ENCODE assay signal across 8 cellular contexts in genomic region chr5:78008356-78008967, GRCh38.
DNase-seq lines count a peak whose midpoint lies in the region; ATAC-seq and TF ChIP-seq lines count a peak whose summit lies in the region.

No MANE protein-coding gene starts in this region.

- POLR2A ChIA-PET in CD8-positive, alpha-beta T cell (lab: Charles Lee): no interaction called here

- H3K36me3 Mint-ChIP-seq in CD8-positive, alpha-beta T cell: peaks cover 32% of the 10 kb centered on the region

- peaks cover 3 to 19% (median 14%) of the 10 kb centered on the region in 4 donors for H3K4me1 ChIP-seq in liver (ENCODE audit: control insufficient read depth in 4 of 4, insufficient read depth in 4 of 4, low read length in 3 of 4)
- H3K4me1 ChIP-seq in effector memory CD4-positive, alpha-beta T cell (ENCODE audit: control insufficient read depth, insufficient read depth, low read length, poor library complexity, severe bottlenecking): no peaks in the 10 kb centered on the region
- no peaks in the 10 kb centered on the region for H3K4me1 ChIP-seq in CD8-positive, alpha-beta T cell (ENCODE audit: insufficient read depth, low read length)

- intact Hi-C loops in CD8-positive, alpha-beta T cell (cut with DNase I, micrococcal nuclease): no loop called here

- no peak for ATAC-seq in CD8-positive, alpha-beta T cell

- no peak overlapping the region for H3K4me3 Mint-ChIP-seq in CD8-positive, alpha-beta T cell

- in situ Hi-C loops in GM13976 (cut with MboI; ENCODE audit: low sequenced_read_pairs, unreplicated experiment) (no loop called here), T47D (cut with HindIII; ENCODE audit: low pct_unique_long_range_greater_than_20kb, low sequenced_read_pairs) (no loop called here)

- H3K9me3 ChIP-seq in liver (ENCODE audit: control insufficient read depth in 4 of 4, low read length in 3 of 4): no peaks in the 10 kb centered on the region
- H3K9me3 ChIP-seq in effector memory CD4-positive, alpha-beta T cell (ENCODE audit: control insufficient read depth, low read length): no peaks in the 10 kb centered on the region
- no peaks in the 10 kb centered on the region for H3K9me3 ChIP-seq in CD8-positive, alpha-beta T cell (ENCODE audit: low read length)

- TF ChIP-seq CTCF in GM13976 (IDR thresholded peaks at IDR 0.05; ENCODE audit: borderline replicate concordance, control extremely low read depth, extremely low read depth, insufficient read depth, missing control alignments) (peak; percentile 64), liver (IDR thresholded peaks at IDR 0.05; ENCODE audit: low read depth, low read length, missing input control) (peak; percentile 84)
- no peak for TF ChIP-seq CTCF in CD8-positive, alpha-beta T cell (IDR thresholded peaks at IDR 0.05)

- DNase-seq in AG08395 (ENCODE audit: low spot score): peak; percentile 60
- peak; percentile 51 for DNase-seq in GM13976 (ENCODE audit: low spot score)
- peak; percentile 49 for DNase-seq in NCI-H460 (ENCODE audit: extremely low read depth, low read depth)
- DNase-seq in T47D (ENCODE audit: low read depth in 1 of 2, low spot score in 1 of 2): peak; percentile 48 to 66
- DNase-seq in effector memory CD4-positive, alpha-beta T cell: no peak
- DNase-seq in effector CD8-positive, alpha-beta T cell (lab: John Stamatoyannopoulos, UW): no peak
- no peak for DNase-seq in CD8-positive, alpha-beta T cell

- no peaks in the 10 kb centered on the region for H3K27me3 Mint-ChIP-seq in CD8-positive, alpha-beta T cell (ENCODE audit: low read depth)

- peaks cover 0 to 2% (median 0%) of the 10 kb centered on the region in 4 donors for H3K36me3 ChIP-seq in liver (ENCODE audit: control insufficient read depth in 4 of 4, insufficient read depth in 3 of 4, low read depth in 1 of 4, low read length in 3 of 4)
- H3K36me3 ChIP-seq in effector memory CD4-positive, alpha-beta T cell (ENCODE audit: control insufficient read depth, insufficient read depth, low read length): no peaks in the 10 kb centered on the region
- H3K36me3 ChIP-seq in CD8-positive, alpha-beta T cell (ENCODE audit: insufficient read depth, low read length): no peaks in the 10 kb centered on the region

- 14% methylated on average over 1 of the region's 1 CpG for WGBS in liver

- H3K27me3 ChIP-seq in liver (ENCODE audit: control insufficient read depth in 4 of 4, insufficient read depth in 4 of 4, low read length in 3 of 4): no peaks in the 10 kb centered on the region
- no peaks in the 10 kb centered on the region for H3K27me3 ChIP-seq in effector memory CD4-positive, alpha-beta T cell (replicated peaks; ENCODE audit: control insufficient read depth, insufficient read depth, low read length, poor library complexity, severe bottlenecking)
- H3K27me3 ChIP-seq in CD8-positive, alpha-beta T cell (ENCODE audit: insufficient read depth, low read length): no peaks in the 10 kb centered on the region

- TF ChIP-seq RAD21 in liver (IDR thresholded peaks at IDR 0.05): peak; percentile 88 to 90

- no peaks in the 10 kb centered on the region for H3K9me3 Mint-ChIP-seq in CD8-positive, alpha-beta T cell

- H3K4me3 ChIP-seq in liver (ENCODE audit: low read depth in 1 of 3, low read length in 3 of 3): no peak overlapping the region
- no peak overlapping the region for H3K4me3 ChIP-seq in effector memory CD4-positive, alpha-beta T cell (ENCODE audit: insufficient read depth, low read depth, low read length, poor library complexity, severe bottlenecking)
- H3K4me3 ChIP-seq in CD8-positive, alpha-beta T cell (ENCODE audit: low read depth, low read length): no peak overlapping the region

- CTCF ChIA-PET in CD8-positive, alpha-beta T cell (lab: Charles Lee): no interaction called here

- H3K27ac Mint-ChIP-seq in CD8-positive, alpha-beta T cell: no peak overlapping the region

- no peaks in the 10 kb centered on the region for H3K4me1 Mint-ChIP-seq in CD8-positive, alpha-beta T cell (ENCODE audit: low read depth)

- no peak overlapping the region for H3K27ac ChIP-seq in liver (ENCODE audit: low read depth in 1 of 2, low read length in 2 of 2)
- no peak overlapping the region for H3K27ac ChIP-seq in effector memory CD4-positive, alpha-beta T cell (ENCODE audit: insufficient read depth, low read length, poor library complexity, severe bottlenecking)
- H3K27ac ChIP-seq in CD8-positive, alpha-beta T cell (ENCODE audit: low read depth, low read length): no peak overlapping the region

- no peak overlapping the region for H3K9ac ChIP-seq in liver (ENCODE audit: low read depth in 1 of 2, low read length in 2 of 2)

TF ChIP-seq in liver, 16 proteins besides CTCF, POLR2A, EP300 and RAD21:
- TF ChIP-seq GABPA (IDR thresholded peaks at IDR 0.05 in 1 of 2, conservative IDR thresholded peaks at IDR 0.05 in 1 of 2) (no peak), SP1 (IDR thresholded peaks at IDR 0.05) (no peak), HNF4A (conservative IDR thresholded peaks at IDR 0.05) (peak in 1 of 2 donors; percentile 27), YY1 (IDR thresholded peaks at IDR 0.05) (no peak), NR2F2 (IDR thresholded peaks at IDR 0.05) (no peak), TAF1 (conservative IDR thresholded peaks at IDR 0.05) (no peak), MAX (IDR thresholded peaks at IDR 0.05) (no peak), FOXA2 (IDR thresholded peaks at IDR 0.05) (no peak), RXRA (IDR thresholded peaks at IDR 0.05) (peak; percentile 27 to 66), HNF4G (IDR thresholded peaks at IDR 0.05) (no peak), FOXA1 (IDR thresholded peaks at IDR 0.05) (no peak)
- TF ChIP-seq, protein P1, sequence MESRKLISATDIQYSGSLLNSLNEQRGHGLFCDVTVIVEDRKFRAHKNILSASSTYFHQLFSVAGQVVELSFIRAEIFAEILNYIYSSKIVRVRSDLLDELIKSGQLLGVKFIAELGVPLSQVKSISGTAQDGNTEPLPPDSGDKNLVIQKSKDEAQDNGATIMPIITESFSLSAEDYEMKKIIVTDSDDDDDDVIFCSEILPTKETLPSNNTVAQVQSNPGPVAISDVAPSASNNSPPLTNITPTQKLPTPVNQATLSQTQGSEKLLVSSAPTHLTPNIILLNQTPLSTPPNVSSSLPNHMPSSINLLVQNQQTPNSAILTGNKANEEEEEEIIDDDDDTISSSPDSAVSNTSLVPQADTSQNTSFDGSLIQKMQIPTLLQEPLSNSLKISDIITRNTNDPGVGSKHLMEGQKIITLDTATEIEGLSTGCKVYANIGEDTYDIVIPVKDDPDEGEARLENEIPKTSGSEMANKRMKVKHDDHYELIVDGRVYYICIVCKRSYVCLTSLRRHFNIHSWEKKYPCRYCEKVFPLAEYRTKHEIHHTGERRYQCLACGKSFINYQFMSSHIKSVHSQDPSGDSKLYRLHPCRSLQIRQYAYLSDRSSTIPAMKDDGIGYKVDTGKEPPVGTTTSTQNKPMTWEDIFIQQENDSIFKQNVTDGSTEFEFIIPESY (IDR thresholded peaks at IDR 0.05): no peak
- TF ChIP-seq, protein P2, sequence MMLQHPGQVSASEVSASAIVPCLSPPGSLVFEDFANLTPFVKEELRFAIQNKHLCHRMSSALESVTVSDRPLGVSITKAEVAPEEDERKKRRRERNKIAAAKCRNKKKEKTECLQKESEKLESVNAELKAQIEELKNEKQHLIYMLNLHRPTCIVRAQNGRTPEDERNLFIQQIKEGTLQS (IDR thresholded peaks at IDR 0.05): no peak

Comparison
In these comparisons a context has a peak if more than half of its experiments do, and no peak if none do; other contexts are left out.
1. DNase-seq: peak in AG08395 (single experiment), GM13976 (single experiment), NCI-H460 (single experiment) and T47D (2 of 2); none in effector memory CD4-positive, alpha-beta T cell (0 of 3), effector CD8-positive, alpha-beta T cell (single experiment) and CD8-positive, alpha-beta T cell (0 of 7).